ENCODE assay signal across 1 cellular context in genomic region chr12:45215419-45216296, GRCh38.
TF ChIP-seq lines count a peak whose summit lies in the region.

Gene ANO6, plus strand, starts transcription at chr12:45216095. Its CDS starts 227 bp downstream, at chr12:45216322.

TF ChIP-seq in HepG2, 621 proteins besides CTCF, POLR2A, EP300 and RAD21 (continued from another document and continues in another):
- TF ChIP-seq TIGD3 (CRISPR knock-in tag; IDR thresholded peaks at IDR 0.05; ENCODE audit: borderline replicate concordance) (no peak), REST (IDR thresholded peaks at IDR 0.05; ENCODE audit: borderline replicate concordance in 1 of 2, low read depth in 1 of 2, low read length in 2 of 2) (no peak), EZH2 (conservative IDR thresholded peaks at IDR 0.05; ENCODE audit: low read depth, low read length) (no peak), JUND (CRISPR knock-in tag; IDR thresholded peaks at IDR 0.05) (no peak), NONO (IDR thresholded peaks at IDR 0.05) (no peak), NONO (CRISPR knock-in tag; conservative IDR thresholded peaks at IDR 0.05) (peak; percentile 78), ZFP62 (CRISPR knock-in tag; IDR thresholded peaks at IDR 0.05) (no peak), ZNF34 (CRISPR knock-in tag; IDR thresholded peaks at IDR 0.05; ENCODE audit: borderline replicate concordance) (no peak), NCOR1 (IDR thresholded peaks at IDR 0.05; ENCODE audit: borderline replicate concordance, low read length) (peak; percentile 42; the same call in 1 of the 2 replicates), HDAC6 (IDR thresholded peaks at IDR 0.05; ENCODE audit: low read depth, low read length) (no peak), GLI4 (CRISPR knock-in tag; IDR thresholded peaks at IDR 0.05; ENCODE audit: borderline replicate concordance) (peak; percentile 46; the same call in 1 of the 2 replicates), SMYD3 (CRISPR knock-in tag; IDR thresholded peaks at IDR 0.05) (no peak), ZNF709 (CRISPR knock-in tag; IDR thresholded peaks at IDR 0.05) (peak; percentile 26; the same call in 1 of the 2 replicates), SUZ12 (IDR thresholded peaks at IDR 0.05; ENCODE audit: low read depth, low read length) (no peak), TBX3 (IDR thresholded peaks at IDR 0.05; ENCODE audit: borderline replicate concordance) (no peak), ZIK1 (CRISPR knock-in tag; IDR thresholded peaks at IDR 0.05; ENCODE audit: borderline replicate concordance, low read depth) (peak; percentile 19; the same call in 1 of the 2 replicates), DR1 (CRISPR knock-in tag; IDR thresholded peaks at IDR 0.05) (peak; percentile 91), ARNTL (CRISPR knock-in tag; IDR thresholded peaks at IDR 0.05) (peak; percentile 95), HIVEP1 (CRISPR knock-in tag; IDR thresholded peaks at IDR 0.05) (0 out of 2 replicates have a peak, but pooled peaks have one; percentile 37), RFX3 (CRISPR knock-in tag; IDR thresholded peaks at IDR 0.05) (no peak), BHLHE40 (IDR thresholded peaks at IDR 0.05; ENCODE audit: low read length) (peak; percentile 91), HDAC2 (CRISPR knock-in tag; IDR thresholded peaks at IDR 0.05) (peak; percentile 74), MIER3 (CRISPR knock-in tag; IDR thresholded peaks at IDR 0.05; ENCODE audit: borderline replicate concordance) (no peak), ATF6 (CRISPR knock-in tag; conservative IDR thresholded peaks at IDR 0.05) (no peak), CCDC6 (CRISPR knock-in tag; IDR thresholded peaks at IDR 0.05) (peak; percentile 69; the same call in 1 of the 2 replicates), ARHGAP35 (CRISPR knock-in tag; IDR thresholded peaks at IDR 0.05; ENCODE audit: borderline replicate concordance) (0 out of 2 replicates have a peak, but pooled peaks have one; percentile 3), ZNF207 (IDR thresholded peaks at IDR 0.05; ENCODE audit: borderline replicate concordance) (no peak), ZBTB39 (CRISPR knock-in tag; IDR thresholded peaks at IDR 0.05) (no peak), ZNF335 (CRISPR knock-in tag; IDR thresholded peaks at IDR 0.05) (no peak), HHEX (CRISPR knock-in tag; IDR thresholded peaks at IDR 0.05) (no peak), ZNF512 (CRISPR knock-in tag; IDR thresholded peaks at IDR 0.05) (0 out of 2 replicates have a peak, but pooled peaks have one; percentile 20), FOXP4 (CRISPR knock-in tag; IDR thresholded peaks at IDR 0.05) (no peak), SP5 (CRISPR knock-in tag; IDR thresholded peaks at IDR 0.05; ENCODE audit: borderline replicate concordance, low read depth) (peak; percentile 74; the same call in 1 of the 2 replicates), STAG1 (CRISPR knock-in tag; IDR thresholded peaks at IDR 0.05) (peak; percentile 37), ZNF280B (CRISPR knock-in tag; IDR thresholded peaks at IDR 0.05; ENCODE audit: borderline replicate concordance) (no peak), NR2F1 (CRISPR knock-in tag; IDR thresholded peaks at IDR 0.05) (no peak), PHB2 (IDR thresholded peaks at IDR 0.05; ENCODE audit: partially characterized antibody) (no peak), CREB1 (IDR thresholded peaks at IDR 0.05) (no peak), CREB1 (CRISPR knock-in tag; IDR thresholded peaks at IDR 0.05) (0 out of 2 replicates have a peak, but pooled peaks have one; percentile 46), ATF7 (IDR thresholded peaks at IDR 0.05) (no peak), ATF7 (CRISPR knock-in tag; IDR thresholded peaks at IDR 0.05) (no peak), KLF13 (CRISPR knock-in tag; IDR thresholded peaks at IDR 0.05) (no peak), HNF4A (CRISPR knock-in tag; IDR thresholded peaks at IDR 0.05) (peak; percentile 76), THRA (CRISPR knock-in tag; IDR thresholded peaks at IDR 0.05; ENCODE audit: borderline replicate concordance) (peak; percentile 26; the same call in 1 of the 2 replicates), ZHX1 (CRISPR knock-in tag; IDR thresholded peaks at IDR 0.05; ENCODE audit: low read depth) (peak; percentile 56; the same call in 1 of the 2 replicates), ATF1 (CRISPR knock-in tag; IDR thresholded peaks at IDR 0.05) (no peak), STAT5B (CRISPR knock-in tag; IDR thresholded peaks at IDR 0.05) (no peak), SOX6 (IDR thresholded peaks at IDR 0.05) (no peak), SOX6 (CRISPR knock-in tag; IDR thresholded peaks at IDR 0.05) (peak; percentile 90), EHMT2 (IDR thresholded peaks at IDR 0.05; ENCODE audit: borderline replicate concordance, low read depth, low read length) (no peak)
